In genomic region chr10:80662429-80663211, GRCh38 we compare ENCODE assay signal across 8 cellular contexts.
DNase-seq lines count a peak whose midpoint lies in the region; ATAC-seq and TF ChIP-seq lines count a peak whose summit lies in the region.

No MANE protein-coding gene starts in this region.

- H3K27me3 ChIP-seq in HUES6 (ENCODE audit: control insufficient read depth, insufficient read depth, low read length) (no peaks in the 10 kb centered on the region), neutrophil (no peaks in the 10 kb centered on the region), stomach smooth muscle (ENCODE audit: control insufficient read depth in 1 of 2, insufficient read depth in 2 of 2, low read length in 2 of 2) (no peaks in the 10 kb centered on the region)

- peak; percentile 85 for TF ChIP-seq CTCF in neutrophil (IDR thresholded peaks at IDR 0.05)

- DNase-seq in D341Med (ENCODE audit: low spot score) = peak; percentile 83
- peak; percentile 80 for DNase-seq in RKO (ENCODE audit: low spot score)
- DNase-seq in activated gamma-delta T cell treated with Interleukin-2 at 50 U/mL for 16 hours = peak; percentile 67
- peak; percentile 75 for DNase-seq in foreskin melanocyte

- peaks cover 7% of the 10 kb centered on the region; the same call in 1 of the 2 replicates for H3K4me1 ChIP-seq in HUES6 (ENCODE audit: control insufficient read depth, insufficient read depth, low read length)
- H3K4me1 ChIP-seq in neutrophil (ENCODE audit: control insufficient read depth in 1 of 2, insufficient read depth in 1 of 2, low read depth in 1 of 2, low read length in 1 of 2) = peaks cover 56 to 58% of the 10 kb centered on the region in 2 experiments
- peaks cover 3% of the 10 kb centered on the region for H3K4me1 ChIP-seq in stomach smooth muscle (ENCODE audit: control insufficient read depth, insufficient read depth, low read length)

- H3K27ac ChIP-seq in HUES6 (ENCODE audit: low read depth, low read length) (no peak overlapping the region), neutrophil (peak overlapping the region; percentile 93), stomach smooth muscle (ENCODE audit: low read length) (peak overlapping the region; percentile 53)

- H3K9ac ChIP-seq in HUES6 (ENCODE audit: low read length) = no peak overlapping the region
- H3K9ac ChIP-seq in stomach smooth muscle (ENCODE audit: low read length in 2 of 2) = peak overlapping the region; percentile 68 to 70

- no peaks in the 10 kb centered on the region for H3K36me3 ChIP-seq in HUES6 (ENCODE audit: control insufficient read depth, insufficient read depth, low read length)
- no peaks in the 10 kb centered on the region for H3K36me3 ChIP-seq in neutrophil
- H3K36me3 ChIP-seq in stomach smooth muscle (ENCODE audit: control insufficient read depth in 2 of 2, insufficient read depth in 2 of 2, low read length in 2 of 2) = no peaks in the 10 kb centered on the region

- H3K4me3 ChIP-seq in HUES6 (ENCODE audit: low read depth, low read length) (peak overlapping the region; percentile 45), neutrophil (ENCODE audit: low read depth in 1 of 2, low read length in 1 of 2) (peak overlapping the region; percentile 43 to 48), stomach smooth muscle (ENCODE audit: low read length in 2 of 2) (peak overlapping the region; percentile 63 to 70)

- H3K9me3 ChIP-seq in HUES6 (ENCODE audit: control insufficient read depth, insufficient read depth, low read depth, low read length) = no peaks in the 10 kb centered on the region
- no peaks in the 10 kb centered on the region for H3K9me3 ChIP-seq in neutrophil
- no peaks in the 10 kb centered on the region for H3K9me3 ChIP-seq in stomach smooth muscle (ENCODE audit: control insufficient read depth in 2 of 2, low read length in 2 of 2)

- ATAC-seq in GM21381 (IDR thresholded peaks at IDR 0.05; ENCODE audit: unreplicated experiment) = peak; percentile 75
